ENCODE assay signal across 26 cellular contexts in genomic region chr5:164649266-164649665, GRCh38.
"Had no signal": no experiment of that assay in that cellular context is flagged by ENCODE, and none has a peak within 500 bp of the region (broad histone marks: within the 10 kb centered on the region; RNA-seq: fewer than 3 reads in every experiment).

No MANE protein-coding gene starts in this region.

- H3K9me3 ChIP-seq: gastrocnemius medialis, left ventricle myocardium inferior, ovary, psoas muscle, thyroid gland, upper lobe of right lung had no signal

- H3K4me3 ChIP-seq: gastrocnemius medialis, left ventricle myocardium inferior, ovary, psoas muscle, thyroid gland, upper lobe of right lung had no signal

- H3K36me3 ChIP-seq: brain microvascular endothelial cell, gastrocnemius medialis, left ventricle myocardium inferior, ovary, thyroid gland, upper lobe of right lung had no signal

- ATAC-seq: activated naive CD8-positive, alpha-beta T cell treated with anti-CD3 and anti-CD28 coated beads, Interleukin-2, amount 50 U/mL, for 24 hours; esophagus mucosa; gastrocnemius medialis; natural killer cell treated with Interleukin-12 subunit alpha and Interleukin-12 subunit beta and Interleukin-15 and Interleukin-18, amount 100 ng/mL, for 72 hours; psoas muscle; right cardiac atrium; T-helper 17 cell; upper lobe of right lung had no signal

- H3K27me3 ChIP-seq: brain microvascular endothelial cell, gastrocnemius medialis, ovary, thyroid gland, upper lobe of right lung had no signal

- H3K27me3 Mint-ChIP-seq: activated CD4-positive, alpha-beta memory T cell treated with anti-CD3 and anti-CD28 coated beads, Interleukin-2, amount 10 ng/mL, durations not matched to agents 7 days and 5 days; activated naive CD8-positive, alpha-beta T cell treated with anti-CD3 and anti-CD28 coated beads, Interleukin-2, amount 50 U/mL, for 24 hours; natural killer cell treated with Interleukin-12 subunit alpha and Interleukin-12 subunit beta and Interleukin-15 and Interleukin-18, amount 100 ng/mL, for 72 hours; stimulated activated naive CD8-positive, alpha-beta T cell treated with anti-CD3 and anti-CD28 coated beads, Interleukin-15, Interleukin-2, amounts not matched to agents 100 ng/mL and 50 ng/mL, for 24 hours; T-helper 17 cell had no signal

- H3K27ac ChIP-seq: brain microvascular endothelial cell, gastrocnemius medialis, left ventricle myocardium inferior, ovary, psoas muscle, thyroid gland, upper lobe of right lung had no signal

- H3K4me3 Mint-ChIP-seq: activated CD4-positive, alpha-beta memory T cell treated with anti-CD3 and anti-CD28 coated beads, Interleukin-2, amount 10 ng/mL, durations not matched to agents 7 days and 5 days; activated naive CD8-positive, alpha-beta T cell treated with anti-CD3 and anti-CD28 coated beads, Interleukin-2, amount 50 U/mL, for 24 hours; natural killer cell treated with Interleukin-12 subunit alpha and Interleukin-12 subunit beta and Interleukin-15 and Interleukin-18, amount 100 ng/mL, for 72 hours; stimulated activated naive CD8-positive, alpha-beta T cell treated with anti-CD3 and anti-CD28 coated beads, Interleukin-15, Interleukin-2, amounts not matched to agents 100 ng/mL and 50 ng/mL, for 24 hours; T-helper 17 cell had no signal

- H3K4me1 ChIP-seq: gastrocnemius medialis, left ventricle myocardium inferior, psoas muscle, thyroid gland, upper lobe of right lung had no signal

- DNase-seq: activated CD4-positive, alpha-beta memory T cell treated with anti-CD3 and anti-CD28 coated beads, Interleukin-2, amount 10 ng/mL, durations not matched to agents 7 days and 5 days; activated CD4-positive, alpha-beta T cell treated with anti-CD3 and anti-CD28 coated beads for 48 hours; activated CD4-positive, CD25-positive, alpha-beta regulatory T cell; activated effector memory CD4-positive, alpha-beta T cell treated with anti-CD3 and anti-CD28 coated beads, Interleukin-2, amount 50 U/mL, for 16 hours; activated naive CD4-positive, alpha-beta T cell treated with anti-CD3 and anti-CD28 coated beads, Interleukin-2, amount 50 U/mL, for 16 hours; activated naive CD8-positive, alpha-beta T cell treated with anti-CD3 and anti-CD28 coated beads, Interleukin-2, amount 50 U/mL, for 24 hours; activated T-cell treated with anti-CD3 and anti-CD28 coated beads for 4 hours; anterior cingulate cortex; brain microvascular endothelial cell; caudate nucleus; dermis blood vessel endothelial cell; effector CD8-positive, alpha-beta T cell; gastrocnemius medialis; hippocampal formation; left ventricle myocardium inferior; ovary; psoas muscle; right cardiac atrium; stimulated activated CD4-positive, alpha-beta T cell treated with anti-CD3 and anti-CD28 coated beads, Interleukin-4, amount 100 ng/mL, for 4 hours; substantia nigra; T-helper 17 cell; thyroid gland; upper lobe of right lung had no signal

- H3K27ac Mint-ChIP-seq: activated CD4-positive, alpha-beta memory T cell treated with anti-CD3 and anti-CD28 coated beads, Interleukin-2, amount 10 ng/mL, durations not matched to agents 7 days and 5 days; activated naive CD8-positive, alpha-beta T cell treated with anti-CD3 and anti-CD28 coated beads, Interleukin-2, amount 50 U/mL, for 24 hours; natural killer cell treated with Interleukin-12 subunit alpha and Interleukin-12 subunit beta and Interleukin-15 and Interleukin-18, amount 100 ng/mL, for 72 hours; stimulated activated naive CD8-positive, alpha-beta T cell treated with anti-CD3 and anti-CD28 coated beads, Interleukin-15, Interleukin-2, amounts not matched to agents 100 ng/mL and 50 ng/mL, for 24 hours; T-helper 17 cell had no signal

- H3K4me1 Mint-ChIP-seq: activated CD4-positive, alpha-beta memory T cell treated with anti-CD3 and anti-CD28 coated beads, Interleukin-2, amount 10 ng/mL, durations not matched to agents 7 days and 5 days; activated naive CD8-positive, alpha-beta T cell treated with anti-CD3 and anti-CD28 coated beads, Interleukin-2, amount 50 U/mL, for 24 hours; T-helper 17 cell had no signal

- H3K36me3 Mint-ChIP-seq: natural killer cell treated with Interleukin-12 subunit alpha and Interleukin-12 subunit beta and Interleukin-15 and Interleukin-18, amount 100 ng/mL, for 72 hours had no signal
